19 cellular contexts compared by ENCODE assay signal in the genomic region with DNA sequence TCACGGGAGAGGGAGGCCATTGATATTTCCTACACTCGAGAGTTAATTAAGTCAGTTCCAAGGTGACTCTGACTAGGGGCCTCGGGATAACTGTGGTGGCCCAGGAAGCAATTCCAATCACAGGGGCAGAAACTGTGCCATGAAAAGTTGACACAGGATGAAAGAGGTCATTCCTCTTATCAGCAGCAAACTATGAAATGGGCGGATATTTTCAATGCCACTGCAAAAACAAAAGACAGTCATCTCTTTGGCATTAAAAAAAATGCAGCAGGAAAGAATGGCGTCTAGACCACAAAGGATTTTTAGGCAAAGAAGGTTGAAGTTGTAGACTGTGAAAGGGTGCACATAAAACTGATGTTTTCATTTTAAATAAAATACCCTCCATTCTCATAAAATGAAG. TPM values are rescaled to one million over a fixed set of nuclear protein-coding genes. Genes with fewer than 3 reads are reported as not detected.
DNase-seq lines count a peak whose midpoint lies in the region; ATAC-seq and TF ChIP-seq lines count a peak whose summit lies in the region.
"Had no signal": no experiment of that assay in that cellular context is flagged by ENCODE, and none has a peak within 500 bp of the region (broad histone marks: within the 10 kb centered on the region; RNA-seq: fewer than 3 reads in every experiment).

No MANE protein-coding gene starts in this region.

- H3K4me3 ChIP-seq in Caco-2 (ENCODE audit: low read depth, low read length) = no peak overlapping the region
- H3K4me3 ChIP-seq in Karpas-422 (ENCODE audit: low read length) = no peak overlapping the region
- H3K4me3 ChIP-seq in osteoblast (ENCODE audit: insufficient read depth, low read length) = peak overlapping the region; percentile 61

- H3K27ac Mint-ChIP-seq in Caco-2 (ENCODE audit: unreplicated experiment) = no peak overlapping the region
- no peak overlapping the region for H3K27ac Mint-ChIP-seq in CD4-positive, alpha-beta T cell

- no TSS peak for BruUV-seq in Caco-2 (replicated peaks; lab: Mats Ljungman, UMichigan)

- no peak for DNase-seq in Caco-2
- DNase-seq in Karpas-422 = no peak
- peak; percentile 7 for DNase-seq in dermis blood vessel endothelial cell
- DNase-seq in osteoblast (ENCODE audit: insufficient read length, low spot score, missing footprints) = peak; percentile 74
- DNase-seq in NCI-H748 treated with DMSO at 0.1 percent for 48 hours (lab: John Stamatoyannopoulos, UW) = no peak
- no peak for DNase-seq in CD4-positive, alpha-beta T cell
- no peak for DNase-seq in GOT3 (lab: John Stamatoyannopoulos, UW)
- DNase-seq: activated gamma-delta T cell treated with Interleukin-2 at 50 U/mL for 16 hours; AML-193; DMS 273 treated with DMSO at 0.1 percent for 48 hours; foreskin keratinocyte; NCI-H1417 treated with DMSO at 0.1 percent for 48 hours; NCI-H226; stimulated activated CD4-positive, alpha-beta T cell treated with anti-CD3 and anti-CD28 coated beads, Interleukin-4, amount 100 ng/mL, for 1 hour; substantia nigra; T1000 had no signal

- H4K20me1 ChIP-seq in Karpas-422 (ENCODE audit: insufficient read depth, low read depth, low read length) (no peaks in the 10 kb centered on the region), osteoblast (ENCODE audit: insufficient read depth, low read length) (no peaks in the 10 kb centered on the region)

- H3K9me3 ChIP-seq in Caco-2 = no peaks in the 10 kb centered on the region
- no peaks in the 10 kb centered on the region for H3K9me3 ChIP-seq in Karpas-422 (ENCODE audit: low read length)
- no peaks in the 10 kb centered on the region for H3K9me3 ChIP-seq in osteoblast (ENCODE audit: low read depth, low read length)
- H3K9me3 ChIP-seq in CD4-positive, alpha-beta T cell (ENCODE audit: control insufficient read depth, low read length) = no peaks in the 10 kb centered on the region
- H3K9me3 ChIP-seq: HAP-1 had no signal

- H2AFZ ChIP-seq in Karpas-422 (ENCODE audit: low read length) (no peak overlapping the region), osteoblast (ENCODE audit: low read length) (peak overlapping the region; percentile 23)

- peak overlapping the region; percentile 69 for H3K27ac ChIP-seq in Karpas-422 (ENCODE audit: low read length)
- H3K27ac ChIP-seq in osteoblast (ENCODE audit: low read depth, low read length) = no peak overlapping the region
- H3K27ac ChIP-seq in CD4-positive, alpha-beta T cell (ENCODE audit: low read depth, low read length) = no peak overlapping the region
- H3K27ac ChIP-seq: foreskin keratinocyte, parathyroid adenoma had no signal

- no peaks in the 10 kb centered on the region for H3K27me3 Mint-ChIP-seq in Caco-2 (ENCODE audit: insufficient read depth, unreplicated experiment)
- H3K27me3 Mint-ChIP-seq in CD4-positive, alpha-beta T cell = peaks cover 55% of the 10 kb centered on the region

- no peaks in the 10 kb centered on the region for H3K9me2 ChIP-seq in Karpas-422 (replicated peaks; ENCODE audit: insufficient read depth, low read length)

- H3K79me2 ChIP-seq in Karpas-422 (ENCODE audit: low read length) (peaks cover 15% of the 10 kb centered on the region), osteoblast (ENCODE audit: insufficient read depth, low read length) (no peaks in the 10 kb centered on the region)
- H3K79me2 ChIP-seq: parathyroid adenoma had no signal

- H3K4me1 ChIP-seq in Caco-2 = peaks cover 10% of the 10 kb centered on the region
- H3K4me1 ChIP-seq in Karpas-422 (ENCODE audit: low read length) = peaks cover 91% of the 10 kb centered on the region
- H3K4me1 ChIP-seq in osteoblast (ENCODE audit: insufficient read depth, low read length) = peaks cover 10% of the 10 kb centered on the region
- H3K4me1 ChIP-seq: foreskin keratinocyte, parathyroid adenoma had no signal

- no peak for TF ChIP-seq CTCF in Caco-2 (IDR thresholded peaks at IDR 0.05; ENCODE audit: insufficient read depth in 1 of 2, low read depth in 1 of 2, low read length in 1 of 2, severe bottlenecking in 1 of 2, unreplicated experiment in 1 of 2)
- no peak for TF ChIP-seq CTCF in osteoblast (IDR thresholded peaks at IDR 0.05; ENCODE audit: extremely low read depth, low read depth, low read length)
- no peak for TF ChIP-seq CTCF in CD4-positive, alpha-beta T cell (IDR thresholded peaks at IDR 0.05)

- H3K9me3 Mint-ChIP-seq in Caco-2 (ENCODE audit: unreplicated experiment) = no peaks in the 10 kb centered on the region
- no peaks in the 10 kb centered on the region for H3K9me3 Mint-ChIP-seq in CD4-positive, alpha-beta T cell

- CTCF ChIA-PET in Caco-2 (lab: Charles Lee) = interaction anchor here (1.2 kb wide), 1 partner anchor 94 kb away, joined by 4 read pairs; no protein-coding TSS in a partner anchor
- CTCF ChIA-PET in CD4-positive, alpha-beta T cell (lab: Charles Lee) = no interaction called here

- ATAC-seq in GM18517 (IDR thresholded peaks at IDR 0.05; ENCODE audit: unreplicated experiment) = no peak
- ATAC-seq in CD4-positive, alpha-beta T cell (ENCODE audit: poor library complexity) = no peak

- H3K4me2 ChIP-seq in Karpas-422 (ENCODE audit: low read depth, low read length, poor library complexity, severe bottlenecking) (peak overlapping the region; percentile 18), osteoblast (ENCODE audit: insufficient read depth, low read length) (peak overlapping the region; percentile 70)

- POLR2A ChIA-PET in Caco-2 (lab: Charles Lee) = no interaction called here
- POLR2A ChIA-PET in CD4-positive, alpha-beta T cell (lab: Charles Lee) = interaction anchor here (0.8 kb wide), 1 partner anchor 203 kb away, joined by 3 read pairs; no protein-coding TSS in a partner anchor

- no peaks in the 10 kb centered on the region for H3K27me3 ChIP-seq in Caco-2 (replicated peaks; ENCODE audit: control insufficient read depth, insufficient read depth, low read length)
- no peaks in the 10 kb centered on the region for H3K27me3 ChIP-seq in Karpas-422 (ENCODE audit: low read length)
- no peaks in the 10 kb centered on the region for H3K27me3 ChIP-seq in osteoblast (ENCODE audit: insufficient read depth, low read length)
- H3K27me3 ChIP-seq in CD4-positive, alpha-beta T cell (ENCODE audit: control insufficient read depth, insufficient read depth, low read length) = peaks cover 31% of the 10 kb centered on the region

- intact Hi-C loops in Caco-2 (cut with micrococcal nuclease; ENCODE audit: unreplicated experiment) = no loop called here
- intact Hi-C loops in CD4-positive, alpha-beta T cell (cut with DNase I, micrococcal nuclease) = no loop called here

- H3K36me3 ChIP-seq in Caco-2 (ENCODE audit: control insufficient read depth, insufficient read depth, low read length) = no peaks in the 10 kb centered on the region
- peaks cover 35% of the 10 kb centered on the region for H3K36me3 ChIP-seq in Karpas-422 (ENCODE audit: insufficient read depth, low read length)
- H3K36me3 ChIP-seq in osteoblast (ENCODE audit: insufficient read depth, low read length) = no peaks in the 10 kb centered on the region
- H3K36me3 ChIP-seq: HAP-1 had no signal

- H3K36me3 Mint-ChIP-seq in Caco-2 (ENCODE audit: insufficient read depth, unreplicated experiment) = no peaks in the 10 kb centered on the region
- no peaks in the 10 kb centered on the region for H3K36me3 Mint-ChIP-seq in CD4-positive, alpha-beta T cell (ENCODE audit: low read depth)

- peak overlapping the region; percentile 83 for H3K4me3 Mint-ChIP-seq in Caco-2 (ENCODE audit: unreplicated experiment)
- H3K4me3 Mint-ChIP-seq in CD4-positive, alpha-beta T cell = no peak overlapping the region

- H3K4me1 Mint-ChIP-seq in Caco-2 (ENCODE audit: low read depth, unreplicated experiment) = peaks cover 14% of the 10 kb centered on the region
- H3K4me1 Mint-ChIP-seq in CD4-positive, alpha-beta T cell (ENCODE audit: low read depth) = peaks cover 15% of the 10 kb centered on the region

- 0 out of 2 replicates have a peak overlapping the region, but pooled peaks have one; percentile 24 for H3K9ac ChIP-seq in Karpas-422 (ENCODE audit: low read length)
- H3K9ac ChIP-seq: parathyroid adenoma had no signal

RNA-seq across cellular contexts. Expression of gene TGIF1, which starts 50.0 kb away (rescaled TPM):
- 103 and 107 TPM in 2 replicates for total RNA-seq in Caco-2 (2022)
- 82.6 and 110 TPM in 2 replicates for total RNA-seq in Karpas-422 (2014; rRNA removed; shearing (Covaris generic); ENCODE audit: low replicate concordance)
- total RNA-seq in dermis blood vessel endothelial cell = 136 and 195 TPM in 2 replicates
- 126 and 150 TPM in 2 replicates for total RNA-seq in osteoblast
- 10 to 100 TPM; 54.6 to 55.4 TPM for total RNA-seq in CD4-positive, alpha-beta T cell

Comparison
In these comparisons a context has a peak if more than half of its experiments do, and no peak if none do; other contexts are left out.
1. DNase-seq: peak in dermis blood vessel endothelial cell (single experiment) and osteoblast (single experiment); none in Caco-2 (0 of 2), Karpas-422 (single experiment), NCI-H748 treated with DMSO at 0.1 percent for 48 hours (single experiment), CD4-positive, alpha-beta T cell (0 of 10) and GOT3 (single experiment).